ENCODE assay signal across 9 cellular contexts in the genomic region with DNA sequence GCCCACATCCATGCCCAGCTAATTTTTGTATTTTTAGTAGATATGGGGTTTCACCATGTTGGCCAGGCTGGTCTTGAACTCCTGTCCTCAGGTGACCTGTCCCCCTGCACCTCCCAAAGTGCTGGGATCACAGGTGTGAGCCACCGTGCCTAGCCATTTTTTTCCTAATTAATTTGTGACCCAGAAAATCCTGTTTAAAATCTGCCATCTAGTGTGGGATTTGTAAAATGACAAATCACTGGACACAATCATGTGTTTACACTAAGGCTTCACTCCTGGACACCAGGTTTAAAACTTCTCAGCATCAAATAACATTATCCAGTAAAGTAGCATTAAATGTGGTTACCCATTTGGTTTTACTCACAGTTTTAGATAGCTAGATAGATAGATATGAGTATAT.
DNase-seq lines count a peak whose midpoint lies in the region; ATAC-seq, FAIRE-seq and TF ChIP-seq lines count a peak whose summit lies in the region.
"Had no signal": no experiment of that assay in that cellular context is flagged by ENCODE, and none has a peak within 500 bp of the region (broad histone marks: within the 10 kb centered on the region; RNA-seq: fewer than 3 reads in every experiment).

No MANE protein-coding gene starts in this region.

- ATAC-seq in RWPE2 (ENCODE audit: low read depth) (peak; percentile 49; the same call in 2 of the 3 replicates), GM21447 (IDR thresholded peaks at IDR 0.05; ENCODE audit: unreplicated experiment) (no peak), GM21423 (IDR thresholded peaks at IDR 0.05; ENCODE audit: unreplicated experiment) (no peak), GM18861 (IDR thresholded peaks at IDR 0.05; ENCODE audit: unreplicated experiment) (no peak)

- H3K9me3 ChIP-seq in RWPE2 (ENCODE audit: severe bottlenecking) = no peaks in the 10 kb centered on the region

- H3K4me3 ChIP-seq in AG10803 (ENCODE audit: low read length) (no peak overlapping the region), RWPE2 (ENCODE audit: severe bottlenecking) (no peak overlapping the region)

- no peaks in the 10 kb centered on the region for H3K36me3 ChIP-seq in RWPE2 (ENCODE audit: low read depth)

- TF ChIP-seq CTCF in AG10803 (conservative IDR thresholded peaks at IDR 0.05; ENCODE audit: low read length) (peak; percentile 45), RWPE2 (IDR thresholded peaks at IDR 0.05; ENCODE audit: poor library complexity, severe bottlenecking) (peak; percentile 49)

- FAIRE-seq in GM19239 (lab: Jason Lieb, UNC) = peak; percentile 61

- no peak overlapping the region for H3K27ac ChIP-seq in RWPE2 (ENCODE audit: poor library complexity, severe bottlenecking)

- H3K4me1 ChIP-seq in RWPE2 (ENCODE audit: insufficient read depth, poor library complexity, severe bottlenecking) = no peaks in the 10 kb centered on the region

- DNase-seq in AG10803 (ENCODE audit: low read depth) (peak; percentile 9), GM19239 (ENCODE audit: insufficient read length, low spot score) (no peak), RWPE2 (ENCODE audit: low spot score) (no peak), iPS-NIHi11 (ENCODE audit: low spot score) (peak; percentile 25), NCI-H2029 (lab: John Stamatoyannopoulos, UW) (no peak)
- DNase-seq: head of caudate nucleus had no signal

- no peaks in the 10 kb centered on the region for H3K27me3 ChIP-seq in RWPE2 (ENCODE audit: insufficient read depth, poor library complexity, severe bottlenecking)

Comparison
In these comparisons a context has a peak if more than half of its experiments do, and no peak if none do; other contexts are left out.
1. DNase-seq: peak in AG10803 (single experiment) and iPS-NIHi11 (single experiment); none in GM19239 (single experiment), RWPE2 (single experiment) and NCI-H2029 (single experiment).